ENCODE assay signal across 10 cellular contexts in genomic region chr20:25553819-25554296, GRCh38. TPM values are rescaled to one million over a fixed set of nuclear protein-coding genes. Genes with fewer than 3 reads are reported as not detected.
A peak's percentile ranks its signal among the peaks of the same experiment; 100 is the strongest.
DNase-seq lines count a peak whose midpoint lies in the region; TF ChIP-seq lines count a peak whose summit lies in the region.
"Had no signal": no experiment of that assay in that cellular context is flagged by ENCODE, and none has a peak within 500 bp of the region (broad histone marks: within the 10 kb centered on the region; RNA-seq: fewer than 3 reads in every experiment).

No MANE protein-coding gene starts in this region.

- H3K4me3 ChIP-seq in Caco-2 (ENCODE audit: low read depth, low read length) (no peak overlapping the region), muscle layer of colon (ENCODE audit: low read depth in 1 of 2, low read length in 2 of 2) (no peak overlapping the region), Peyer's patch (no peak overlapping the region)

- H3K9ac ChIP-seq in muscle layer of colon (ENCODE audit: low read length), result no peak overlapping the region

- H3K4me1 ChIP-seq in Caco-2, result peaks cover 34% of the 10 kb centered on the region
- peaks cover 48% of the 10 kb centered on the region for H3K4me1 ChIP-seq in muscle layer of colon (ENCODE audit: insufficient read depth, low read length)
- peaks cover 0 to 17% (median 0%) of the 10 kb centered on the region in 4 donors for H3K4me1 ChIP-seq in Peyer's patch

- intact Hi-C loops in Caco-2 (cut with micrococcal nuclease; ENCODE audit: unreplicated experiment), result no loop called here

- TF ChIP-seq CTCF in Caco-2 (IDR thresholded peaks at IDR 0.05; ENCODE audit: insufficient read depth in 1 of 2, low read depth in 1 of 2, low read length in 1 of 2, severe bottlenecking in 1 of 2, unreplicated experiment in 1 of 2), result no peak
- no peak for TF ChIP-seq CTCF in Peyer's patch (IDR thresholded peaks at IDR 0.05)

- CTCF ChIA-PET in Caco-2 (lab: Charles Lee), result no interaction called here

- H3K27me3 ChIP-seq in Caco-2 (replicated peaks; ENCODE audit: control insufficient read depth, insufficient read depth, low read length) (no peaks in the 10 kb centered on the region), muscle layer of colon (ENCODE audit: control insufficient read depth in 1 of 2, insufficient read depth in 2 of 2, low read length in 2 of 2) (no peaks in the 10 kb centered on the region), Peyer's patch (no peaks in the 10 kb centered on the region)

- no peak for TF ChIP-seq POLR2A in Peyer's patch (IDR thresholded peaks at IDR 0.05)

- POLR2A ChIA-PET in Caco-2 (lab: Charles Lee), result no interaction called here

- peak overlapping the region; percentile 4 for H3K27ac Mint-ChIP-seq in Caco-2 (ENCODE audit: unreplicated experiment)
- H3K27ac Mint-ChIP-seq: naive B cell had no signal

- peak overlapping the region; percentile 71 for H3K27ac ChIP-seq in muscle layer of colon (ENCODE audit: low read depth, low read length)
- H3K27ac ChIP-seq in Peyer's patch, result no peak overlapping the region

- peaks cover 9% of the 10 kb centered on the region for H3K36me3 Mint-ChIP-seq in Caco-2 (ENCODE audit: insufficient read depth, unreplicated experiment)
- H3K36me3 Mint-ChIP-seq: naive B cell had no signal

- no peak overlapping the region for H3K4me3 Mint-ChIP-seq in Caco-2 (ENCODE audit: unreplicated experiment)
- H3K4me3 Mint-ChIP-seq: naive B cell had no signal

- BruUV-seq in Caco-2 (replicated peaks; lab: Mats Ljungman, UMichigan), result no TSS peak

- DNase-seq in Caco-2, result no peak
- peak; percentile 74 for DNase-seq in LHCN-M2 (ENCODE audit: low read depth)
- DNase-seq in astrocyte of the hippocampus (ENCODE audit: low read depth, low spot score), result peak; percentile 46
- DNase-seq in NCI-H2107 treated with DMSO at 0.1 percent for 48 hours (lab: John Stamatoyannopoulos, UW; ENCODE audit: unreplicated experiment), result no peak
- no peak for DNase-seq in Peyer's patch
- no peak for DNase-seq in superior temporal gyrus (ENCODE audit: extremely low spot score)
- DNase-seq in SKM-1 treated with dmso at 0.1 percent for 144 hours (lab: John Stamatoyannopoulos, UW; ENCODE audit: unreplicated experiment), result no peak
- DNase-seq: activated T-cell treated with anti-CD3 and anti-CD28 coated beads, Interleukin-2, amount 50 U/mL, for 48 hours; naive B cell had no signal

- H3K36me3 ChIP-seq in Caco-2 (ENCODE audit: control insufficient read depth, insufficient read depth, low read length), result no peaks in the 10 kb centered on the region
- H3K36me3 ChIP-seq in muscle layer of colon (ENCODE audit: insufficient read depth, low read length), result no peaks in the 10 kb centered on the region
- no peaks in the 10 kb centered on the region for H3K36me3 ChIP-seq in Peyer's patch

- no peaks in the 10 kb centered on the region for H3K9me3 ChIP-seq in Caco-2
- H3K9me3 ChIP-seq in muscle layer of colon (ENCODE audit: low read length), result no peaks in the 10 kb centered on the region
- H3K9me3 ChIP-seq in Peyer's patch, result no peaks in the 10 kb centered on the region

- no peaks in the 10 kb centered on the region for H3K9me3 Mint-ChIP-seq in Caco-2 (ENCODE audit: unreplicated experiment)
- H3K9me3 Mint-ChIP-seq: naive B cell had no signal

- H3K4me1 Mint-ChIP-seq in Caco-2 (ENCODE audit: low read depth, unreplicated experiment), result peaks cover 32% of the 10 kb centered on the region
- H3K4me1 Mint-ChIP-seq: naive B cell had no signal

- H3K27me3 Mint-ChIP-seq in Caco-2 (ENCODE audit: insufficient read depth, unreplicated experiment), result no peaks in the 10 kb centered on the region

RNA-seq across cellular contexts. Expression of gene NINL, which starts 31.5 kb away (rescaled TPM):
- total RNA-seq in Caco-2 (2022) (11.2 and 13.6 TPM in 2 replicates), LHCN-M2 (2014; rRNA removed) (4.2 and 5.2 TPM in 2 replicates), Peyer's patch (10 to 100 TPM in 2 of 4 donors, 1 to 10 TPM in 2; 4.0 to 16.5 (median 7.9) TPM)
- polyA plus RNA-seq in LHCN-M2 (2012), result 2.4 TPM

Comparison
In these comparisons a context has a peak if more than half of its experiments do, and no peak if none do; other contexts are left out.
1. DNase-seq: peak in LHCN-M2 (single experiment) and astrocyte of the hippocampus (single experiment); none in Caco-2 (0 of 2), NCI-H2107 treated with DMSO at 0.1 percent for 48 hours (single experiment), Peyer's patch (0 of 3), superior temporal gyrus (single experiment) and SKM-1 treated with dmso at 0.1 percent for 144 hours (single experiment).